Comparison of ENCODE assay signal across 1 cellular context in the genomic region with DNA sequence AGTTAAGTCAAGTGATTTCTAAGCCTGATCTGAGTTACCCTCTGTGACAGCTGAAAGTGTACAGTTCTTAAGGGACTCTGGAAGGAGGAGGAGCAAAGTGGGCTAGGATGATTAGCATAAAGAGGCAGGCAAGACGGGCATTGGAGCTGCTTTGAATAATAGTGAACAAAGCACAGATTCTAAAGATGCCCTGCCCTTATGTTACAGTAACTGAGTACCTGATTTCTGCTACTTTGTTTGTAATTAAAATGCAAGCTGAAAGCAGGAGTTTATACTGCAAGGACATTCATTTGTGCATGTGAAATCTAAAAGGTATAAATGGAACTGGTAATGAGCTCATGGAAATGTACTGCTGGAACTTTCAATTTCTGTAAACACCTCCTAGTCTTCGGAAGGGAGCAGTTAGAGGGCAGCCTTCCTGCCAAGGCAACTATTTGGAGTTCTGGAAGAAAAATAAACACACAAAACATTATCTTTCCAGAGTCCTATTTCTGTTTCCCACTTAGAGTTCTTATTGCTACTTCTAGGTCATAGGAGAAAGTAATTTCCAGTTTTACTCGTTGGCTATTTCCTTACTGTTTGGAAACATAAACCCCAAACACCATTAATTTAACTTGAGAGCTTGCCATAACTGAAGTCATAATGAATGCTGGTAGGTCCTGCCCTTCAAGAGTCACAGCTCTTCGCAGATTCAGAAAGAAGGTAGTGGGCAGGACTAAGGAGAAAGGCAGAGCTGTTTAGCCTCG.
TF ChIP-seq lines count a peak whose summit lies in the region.

A gene with protein sequence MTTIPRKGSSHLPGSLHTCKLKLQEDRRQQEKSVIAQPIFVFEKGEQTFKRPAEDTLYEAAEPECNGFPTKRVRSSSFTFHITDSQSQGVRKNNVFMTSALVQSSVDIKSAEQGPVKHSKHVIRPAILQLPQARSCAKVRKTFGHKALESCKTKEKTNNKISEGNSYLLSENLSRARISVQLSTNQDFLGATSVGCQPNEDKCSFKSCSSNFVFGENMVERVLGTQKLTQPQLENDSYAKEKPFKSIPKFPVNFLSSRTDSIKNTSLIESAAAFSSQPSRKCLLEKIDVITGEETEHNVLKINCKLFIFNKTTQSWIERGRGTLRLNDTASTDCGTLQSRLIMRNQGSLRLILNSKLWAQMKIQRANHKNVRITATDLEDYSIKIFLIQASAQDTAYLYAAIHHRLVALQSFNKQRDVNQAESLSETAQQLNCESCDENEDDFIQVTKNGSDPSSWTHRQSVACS (minus strand): TSS at position 45 of the 746 bp plus-strand sequence. CDS start 486 bp downstream, outside the sequence.

TF ChIP-seq in GM12878, 131 proteins besides CTCF, POLR2A, EP300 and RAD21 (continued from another document):
- TF ChIP-seq, protein P1, sequence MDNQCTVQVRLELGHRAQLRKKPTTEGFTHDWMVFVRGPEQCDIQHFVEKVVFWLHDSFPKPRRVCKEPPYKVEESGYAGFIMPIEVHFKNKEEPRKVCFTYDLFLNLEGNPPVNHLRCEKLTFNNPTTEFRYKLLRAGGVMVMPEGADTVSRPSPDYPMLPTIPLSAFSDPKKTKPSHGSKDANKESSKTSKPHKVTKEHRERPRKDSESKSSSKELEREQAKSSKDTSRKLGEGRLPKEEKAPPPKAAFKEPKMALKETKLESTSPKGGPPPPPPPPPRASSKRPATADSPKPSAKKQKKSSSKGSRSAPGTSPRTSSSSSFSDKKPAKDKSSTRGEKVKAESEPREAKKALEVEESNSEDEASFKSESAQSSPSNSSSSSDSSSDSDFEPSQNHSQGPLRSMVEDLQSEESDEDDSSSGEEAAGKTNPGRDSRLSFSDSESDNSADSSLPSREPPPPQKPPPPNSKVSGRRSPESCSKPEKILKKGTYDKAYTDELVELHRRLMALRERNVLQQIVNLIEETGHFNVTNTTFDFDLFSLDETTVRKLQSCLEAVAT (IDR thresholded peaks at IDR 0.05), result no peak
- TF ChIP-seq RBBP5 (conservative IDR thresholded peaks at IDR 0.05), result no peak
- TF ChIP-seq CHD4 (IDR thresholded peaks at IDR 0.05), result no peak
- TF ChIP-seq RB1 (IDR thresholded peaks at IDR 0.05; ENCODE audit: borderline replicate concordance), result no peak
- no peak for TF ChIP-seq PAX5 (IDR thresholded peaks at IDR 0.05; ENCODE audit: borderline replicate concordance, low read depth, low read length)
- TF ChIP-seq, protein P2, sequence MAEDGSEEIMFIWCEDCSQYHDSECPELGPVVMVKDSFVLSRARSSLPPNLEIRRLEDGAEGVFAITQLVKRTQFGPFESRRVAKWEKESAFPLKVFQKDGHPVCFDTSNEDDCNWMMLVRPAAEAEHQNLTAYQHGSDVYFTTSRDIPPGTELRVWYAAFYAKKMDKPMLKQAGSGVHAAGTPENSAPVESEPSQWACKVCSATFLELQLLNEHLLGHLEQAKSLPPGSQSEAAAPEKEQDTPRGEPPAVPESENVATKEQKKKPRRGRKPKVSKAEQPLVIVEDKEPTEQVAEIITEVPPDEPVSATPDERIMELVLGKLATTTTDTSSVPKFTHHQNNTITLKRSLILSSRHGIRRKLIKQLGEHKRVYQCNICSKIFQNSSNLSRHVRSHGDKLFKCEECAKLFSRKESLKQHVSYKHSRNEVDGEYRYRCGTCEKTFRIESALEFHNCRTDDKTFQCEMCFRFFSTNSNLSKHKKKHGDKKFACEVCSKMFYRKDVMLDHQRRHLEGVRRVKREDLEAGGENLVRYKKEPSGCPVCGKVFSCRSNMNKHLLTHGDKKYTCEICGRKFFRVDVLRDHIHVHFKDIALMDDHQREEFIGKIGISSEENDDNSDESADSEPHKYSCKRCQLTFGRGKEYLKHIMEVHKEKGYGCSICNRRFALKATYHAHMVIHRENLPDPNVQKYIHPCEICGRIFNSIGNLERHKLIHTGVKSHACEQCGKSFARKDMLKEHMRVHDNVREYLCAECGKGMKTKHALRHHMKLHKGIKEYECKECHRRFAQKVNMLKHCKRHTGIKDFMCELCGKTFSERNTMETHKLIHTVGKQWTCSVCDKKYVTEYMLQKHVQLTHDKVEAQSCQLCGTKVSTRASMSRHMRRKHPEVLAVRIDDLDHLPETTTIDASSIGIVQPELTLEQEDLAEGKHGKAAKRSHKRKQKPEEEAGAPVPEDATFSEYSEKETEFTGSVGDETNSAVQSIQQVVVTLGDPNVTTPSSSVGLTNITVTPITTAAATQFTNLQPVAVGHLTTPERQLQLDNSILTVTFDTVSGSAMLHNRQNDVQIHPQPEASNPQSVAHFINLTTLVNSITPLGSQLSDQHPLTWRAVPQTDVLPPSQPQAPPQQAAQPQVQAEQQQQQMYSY (CRISPR knock-in tag; IDR thresholded peaks at IDR 0.05), result no peak
- no peak for TF ChIP-seq MYB (IDR thresholded peaks at IDR 0.05; ENCODE audit: borderline replicate concordance, low read depth, low read length)
- no peak for TF ChIP-seq TCF3 (IDR thresholded peaks at IDR 0.05; ENCODE audit: borderline replicate concordance, insufficient read depth, low read depth, low read length)
- no peak for TF ChIP-seq NR2C1 (IDR thresholded peaks at IDR 0.05)
- no peak for TF ChIP-seq MTA2 (IDR thresholded peaks at IDR 0.05; ENCODE audit: low read depth)
- no peak for TF ChIP-seq TCF7 (IDR thresholded peaks at IDR 0.05; ENCODE audit: borderline replicate concordance)
- TF ChIP-seq CEBPB (IDR thresholded peaks at IDR 0.05; ENCODE audit: borderline replicate concordance in 1 of 2, low read depth in 2 of 2, low read length in 2 of 2), result no peak
TF ChIP-seq in GM12878: peak in this region for 0.
